Comparison of ENCODE assay signal across 29 cellular contexts in genomic region chr1:63878914-63879313, GRCh38.
DNase-seq lines count a peak whose midpoint lies in the region; ATAC-seq, FAIRE-seq and TF ChIP-seq lines count a peak whose summit lies in the region.
"Had no signal": no experiment of that assay in that cellular context is flagged by ENCODE, and none has a peak within 500 bp of the region (broad histone marks: within the 10 kb centered on the region; RNA-seq: fewer than 3 reads in every experiment).

No MANE protein-coding gene starts in this region.

- peaks cover 7% of the 10 kb centered on the region for H3F3A ChIP-seq in smooth muscle cell (ENCODE audit: low read depth)

- H3K27ac Mint-ChIP-seq in HFFc6: peak overlapping the region; percentile 1; the same call in 1 of the 2 replicates
- H3K27ac Mint-ChIP-seq: activated T-cell treated with anti-CD3 and anti-CD28 coated beads, Interleukin-2, amount 50 U/mL, for 72 hours; brain; CD14-positive monocyte; memory B cell had no signal

- H3K9me3 ChIP-seq in RWPE2 (ENCODE audit: severe bottlenecking) (no peaks in the 10 kb centered on the region), fibroblast of lung (ENCODE audit: control insufficient read depth, insufficient read depth, low read depth, low read length) (no peaks in the 10 kb centered on the region), smooth muscle cell (replicated peaks; ENCODE audit: low read depth) (no peaks in the 10 kb centered on the region)
- H3K9me3 ChIP-seq: Caco-2, MG63, suprapubic skin, upper lobe of left lung had no signal

- TF ChIP-seq CTCF in HFFc6 (IDR thresholded peaks at IDR 0.05) (no peak), RWPE2 (IDR thresholded peaks at IDR 0.05; ENCODE audit: poor library complexity, severe bottlenecking) (no peak), fibroblast of lung (conservative IDR thresholded peaks at IDR 0.05 in 1 of 2, IDR thresholded peaks at IDR 0.05 in 1 of 2; ENCODE audit: low read depth in 1 of 2, low read length in 2 of 2) (no peak), smooth muscle cell (IDR thresholded peaks at IDR 0.05; ENCODE audit: borderline replicate concordance, insufficient read depth, poor library complexity, severe bottlenecking) (no peak)

- H3K27me3 ChIP-seq in RWPE2 (ENCODE audit: insufficient read depth, poor library complexity, severe bottlenecking): no peaks in the 10 kb centered on the region
- H3K27me3 ChIP-seq in fibroblast of lung (ENCODE audit: control insufficient read depth, insufficient read depth, low read length): no peaks in the 10 kb centered on the region
- H3K27me3 ChIP-seq in smooth muscle cell (ENCODE audit: low read depth): no peaks in the 10 kb centered on the region
- H3K27me3 ChIP-seq: MG63, suprapubic skin, upper lobe of left lung had no signal

- H3K9ac ChIP-seq in fibroblast of lung (ENCODE audit: insufficient read depth, low read length): no peak overlapping the region
- no peak overlapping the region for H3K9ac ChIP-seq in smooth muscle cell (ENCODE audit: low read depth)
- H3K9ac ChIP-seq: parathyroid adenoma had no signal

- WGBS in smooth muscle cell (ENCODE audit: low lambda C conversion rate): 0% methylated on average over 1 of the region's 1 CpG

- no peaks in the 10 kb centered on the region for H3K36me3 Mint-ChIP-seq in HFFc6 (ENCODE audit: low read depth)
- H3K36me3 Mint-ChIP-seq: brain, CD14-positive monocyte, memory B cell had no signal

- no peaks in the 10 kb centered on the region for H3K36me3 ChIP-seq in RWPE2 (ENCODE audit: low read depth)
- H3K36me3 ChIP-seq in fibroblast of lung (ENCODE audit: control insufficient read depth, insufficient read depth, low read length): no peaks in the 10 kb centered on the region
- no peaks in the 10 kb centered on the region for H3K36me3 ChIP-seq in smooth muscle cell (ENCODE audit: low read depth)
- H3K36me3 ChIP-seq: MG63, suprapubic skin, upper lobe of left lung had no signal

- no peaks in the 10 kb centered on the region for H4K20me1 ChIP-seq in fibroblast of lung (ENCODE audit: control insufficient read depth, extremely low read depth, insufficient read depth, low read length)
- H4K20me1 ChIP-seq in smooth muscle cell (ENCODE audit: low read depth): no peaks in the 10 kb centered on the region

- H3K4me2 ChIP-seq in fibroblast of lung (ENCODE audit: extremely low read depth, insufficient read depth, low read length) (no peak overlapping the region), smooth muscle cell (no peak overlapping the region)

- no peaks in the 10 kb centered on the region for H3K9me3 Mint-ChIP-seq in HFFc6
- H3K9me3 Mint-ChIP-seq: activated T-cell treated with anti-CD3 and anti-CD28 coated beads, Interleukin-2, amount 50 U/mL, for 72 hours; brain; memory B cell had no signal

- peaks cover 32% of the 10 kb centered on the region for H3K4me1 ChIP-seq in RWPE2 (ENCODE audit: insufficient read depth, poor library complexity, severe bottlenecking)
- H3K4me1 ChIP-seq in fibroblast of lung (ENCODE audit: control insufficient read depth, extremely low read depth, insufficient read depth, low read length): peaks cover 26% of the 10 kb centered on the region
- H3K4me1 ChIP-seq in smooth muscle cell (ENCODE audit: low read depth): peaks cover 35% of the 10 kb centered on the region
- H3K4me1 ChIP-seq: parathyroid adenoma had no signal

- peaks cover 74% of the 10 kb centered on the region for H3K4me1 Mint-ChIP-seq in HFFc6 (ENCODE audit: low read depth)
- H3K4me1 Mint-ChIP-seq: CD14-positive monocyte, memory B cell had no signal

- no peak for ATAC-seq in RWPE2 (ENCODE audit: low read depth)
- ATAC-seq: activated T-cell treated with anti-CD3 and anti-CD28 coated beads, Interleukin-2, amount 50 U/mL, for 72 hours; left lobe of liver had no signal

- DNase-seq in HFFc6 (peak; percentile 32), RWPE2 (ENCODE audit: low spot score) (no peak), fibroblast of lung (ENCODE audit: low read depth in 2 of 2) (peak; percentile 57 to 72), smooth muscle cell (lab: John Stamatoyannopoulos, UW; ENCODE audit: unreplicated experiment) (no peak), AG20443 (ENCODE audit: low spot score) (no peak), GM12891 (ENCODE audit: insufficient read length, low spot score) (no peak)
- no peak for DNase-seq in central memory CD4-positive, alpha-beta T cell
- DNase-seq: activated CD4-positive, alpha-beta T cell treated with anti-CD3 and anti-CD28 coated beads, Interleukin-2, amount 50 U/mL, for 4 hours; activated CD4-positive, CD25-positive, alpha-beta regulatory T cell; activated T-cell treated with anti-CD3 and anti-CD28 coated beads, Interleukin-2, amount 50 U/mL, for 72 hours; Caco-2; cerebellar nuclear complex; glutamatergic neuron; KBM-7; MG63; NCI-H2029; NCI-H2227 treated with DMSO at 0.1 percent for 48 hours; NCI-H526 treated with DMSO at 0.1 percent for 48 hours; retina; RPMI8226; small intestine; stimulated activated naive CD4-positive, alpha-beta T cell treated with Interleukin-2 at 50 U/mL for 16 hours; upper lobe of left lung had no signal

- H3K79me2 ChIP-seq in fibroblast of lung (ENCODE audit: control insufficient read depth, insufficient read depth, low read length): no peaks in the 10 kb centered on the region
- peaks cover 15% of the 10 kb centered on the region for H3K79me2 ChIP-seq in smooth muscle cell (ENCODE audit: low read depth)

- no peak overlapping the region for H2AFZ ChIP-seq in fibroblast of lung (ENCODE audit: low read length)
- no peak overlapping the region for H2AFZ ChIP-seq in smooth muscle cell (ENCODE audit: low read depth)
- H2AFZ ChIP-seq: parathyroid adenoma had no signal

- H3K27me3 Mint-ChIP-seq in HFFc6 (ENCODE audit: insufficient read depth): no peaks in the 10 kb centered on the region
- H3K27me3 Mint-ChIP-seq: brain had no signal

- no peak for FAIRE-seq in GM12891 (lab: Jason Lieb, UNC)
- FAIRE-seq: small intestine had no signal

- no peak for TF ChIP-seq POLR2A in GM12891 (IDR thresholded peaks at IDR 0.05; ENCODE audit: low read depth, low read length)

- H3K27ac ChIP-seq in RWPE2 (ENCODE audit: poor library complexity, severe bottlenecking) (peak overlapping the region; percentile 75), fibroblast of lung (ENCODE audit: insufficient read depth, low read length) (no peak overlapping the region), smooth muscle cell (ENCODE audit: low read depth) (peak overlapping the region; percentile 31)
- H3K27ac ChIP-seq: parathyroid adenoma, suprapubic skin had no signal

- H3K4me3 ChIP-seq in RWPE2 (ENCODE audit: severe bottlenecking): no peak overlapping the region
- H3K4me3 ChIP-seq in fibroblast of lung (replicated peaks in 1 of 4; ENCODE audit: control extremely low read depth in 1 of 4, insufficient read depth in 1 of 4, low read depth in 3 of 4, low read length in 4 of 4): no peak overlapping the region
- H3K4me3 ChIP-seq in smooth muscle cell: no peak overlapping the region
- H3K4me3 ChIP-seq: MG63, suprapubic skin, upper lobe of left lung had no signal

- H3K4me3 Mint-ChIP-seq in HFFc6: peak overlapping the region; percentile 19; the same call in 1 of the 2 replicates
- H3K4me3 Mint-ChIP-seq: activated T-cell treated with anti-CD3 and anti-CD28 coated beads, Interleukin-2, amount 50 U/mL, for 72 hours; brain; CD14-positive monocyte; memory B cell had no signal

TF ChIP-seq in GM12891, 5 proteins besides CTCF, POLR2A, EP300 and RAD21:
- TF ChIP-seq PAX5 (IDR thresholded peaks at IDR 0.05; ENCODE audit: insufficient read depth, low read length, severe bottlenecking): no peak

Comparison
In these comparisons a context has a peak if more than half of its experiments do, and no peak if none do; other contexts are left out.
1. DNase-seq: peak in HFFc6 (single experiment) and fibroblast of lung (2 of 2); none in RWPE2 (single experiment), smooth muscle cell (single experiment), AG20443 (single experiment), central memory CD4-positive, alpha-beta T cell (single experiment) and GM12891 (single experiment).